In genomic region chr6:47479156-47479541, GRCh38 we compare ENCODE assay signal across 8 cellular contexts. TPM values are rescaled to one million over a fixed set of nuclear protein-coding genes. Genes with fewer than 3 reads are reported as not detected.
A peak's percentile ranks its signal among the peaks of the same experiment; 100 is the strongest.
DNase-seq lines count a peak whose midpoint lies in the region; ATAC-seq and TF ChIP-seq lines count a peak whose summit lies in the region.

No MANE protein-coding gene starts in this region.

- 4% methylated on average over 5 of the region's 5 CpGs for WGBS in hepatocyte (ENCODE audit: low lambda C conversion rate, missing lambda C conversion rate)

- no peaks in the 10 kb centered on the region for H3K27me3 ChIP-seq in hepatocyte

- peaks cover 39% of the 10 kb centered on the region for H4K20me1 ChIP-seq in hepatocyte (ENCODE audit: insufficient read depth, poor library complexity, severe bottlenecking)

- no peaks in the 10 kb centered on the region for H3K36me3 ChIP-seq in hepatocyte (replicated peaks; ENCODE audit: insufficient read depth, low read depth)

- H3K9me2 ChIP-seq in hepatocyte (replicated peaks; ENCODE audit: insufficient read depth), result no peaks in the 10 kb centered on the region

- DNase-seq in NCI-H345 (lab: John Stamatoyannopoulos, UW) (peak; percentile 7), NCI-H345 treated with DMSO at 0.1 percent for 48 hours (lab: John Stamatoyannopoulos, UW; ENCODE audit: unreplicated experiment) (no peak), hepatocyte (ENCODE audit: low spot score) (no peak), NCI-H2171 (lab: John Stamatoyannopoulos, UW) (no peak), NCI-H524 treated with DMSO at 0.1 percent for 48 hours (lab: John Stamatoyannopoulos, UW) (no peak), NCI-H2171 treated with DMSO at 0.1 percent for 48 hours (lab: John Stamatoyannopoulos, UW) (no peak)

- peak overlapping the region; percentile 77 for H2AFZ ChIP-seq in hepatocyte

- H3K27ac ChIP-seq in hepatocyte, result peak overlapping the region; percentile 100

- peaks cover 8% of the 10 kb centered on the region for H3K4me1 ChIP-seq in hepatocyte (ENCODE audit: insufficient read depth)

- H3K9me3 ChIP-seq in hepatocyte (ENCODE audit: low read depth), result no peaks in the 10 kb centered on the region

- no peak for ATAC-seq in stimulated activated memory B cell treated with anti-CD40 and anti-IgM and Interleukin-4, amounts not matched to agents 10 μg/mL and 1 μg/mL and 100 μg/mL, for 72 hours

- peak overlapping the region; percentile 92 for H3K27ac Mint-ChIP-seq in stimulated activated memory B cell treated with anti-CD40 and anti-IgM and Interleukin-4, amounts not matched to agents 10 μg/mL and 1 μg/mL and 100 μg/mL, for 72 hours

- H3K36me3 Mint-ChIP-seq in stimulated activated memory B cell treated with anti-CD40 and anti-IgM and Interleukin-4, amounts not matched to agents 10 μg/mL and 1 μg/mL and 100 μg/mL, for 72 hours, result no peaks in the 10 kb centered on the region

- H3K79me2 ChIP-seq in hepatocyte, result peaks cover 77% of the 10 kb centered on the region

- no peaks in the 10 kb centered on the region for H3K27me3 Mint-ChIP-seq in stimulated activated memory B cell treated with anti-CD40 and anti-IgM and Interleukin-4, amounts not matched to agents 10 μg/mL and 1 μg/mL and 100 μg/mL, for 72 hours

- H3K4me3 Mint-ChIP-seq in stimulated activated memory B cell treated with anti-CD40 and anti-IgM and Interleukin-4, amounts not matched to agents 10 μg/mL and 1 μg/mL and 100 μg/mL, for 72 hours, result peak overlapping the region; percentile 97

- H3K9me3 Mint-ChIP-seq in stimulated activated memory B cell treated with anti-CD40 and anti-IgM and Interleukin-4, amounts not matched to agents 10 μg/mL and 1 μg/mL and 100 μg/mL, for 72 hours, result no peaks in the 10 kb centered on the region

- peak overlapping the region; percentile 81 for H3K4me2 ChIP-seq in hepatocyte

- TF ChIP-seq CTCF in WI38 (IDR thresholded peaks at IDR 0.05; ENCODE audit: low read depth, low read length), result no peak
- TF ChIP-seq CTCF in hepatocyte (IDR thresholded peaks at IDR 0.05; ENCODE audit: poor library complexity), result no peak

- peaks cover 58% of the 10 kb centered on the region for H3K4me1 Mint-ChIP-seq in stimulated activated memory B cell treated with anti-CD40 and anti-IgM and Interleukin-4, amounts not matched to agents 10 μg/mL and 1 μg/mL and 100 μg/mL, for 72 hours

- H3K4me3 ChIP-seq in WI38 (ENCODE audit: low read depth, low read length) (peak overlapping the region; percentile 87), hepatocyte (peak overlapping the region; percentile 91)

RNA-seq across cellular contexts. Expression of gene CD2AP, which starts 1.6 kb away (rescaled TPM):
- total RNA-seq in hepatocyte, result 44.4 and 48.0 TPM in 2 replicates
- 13.7 and 19.0 TPM in 2 replicates for polyA plus RNA-seq in hepatocyte
